Comparison of ENCODE assay signal across 8 cellular contexts in the genomic region with DNA sequence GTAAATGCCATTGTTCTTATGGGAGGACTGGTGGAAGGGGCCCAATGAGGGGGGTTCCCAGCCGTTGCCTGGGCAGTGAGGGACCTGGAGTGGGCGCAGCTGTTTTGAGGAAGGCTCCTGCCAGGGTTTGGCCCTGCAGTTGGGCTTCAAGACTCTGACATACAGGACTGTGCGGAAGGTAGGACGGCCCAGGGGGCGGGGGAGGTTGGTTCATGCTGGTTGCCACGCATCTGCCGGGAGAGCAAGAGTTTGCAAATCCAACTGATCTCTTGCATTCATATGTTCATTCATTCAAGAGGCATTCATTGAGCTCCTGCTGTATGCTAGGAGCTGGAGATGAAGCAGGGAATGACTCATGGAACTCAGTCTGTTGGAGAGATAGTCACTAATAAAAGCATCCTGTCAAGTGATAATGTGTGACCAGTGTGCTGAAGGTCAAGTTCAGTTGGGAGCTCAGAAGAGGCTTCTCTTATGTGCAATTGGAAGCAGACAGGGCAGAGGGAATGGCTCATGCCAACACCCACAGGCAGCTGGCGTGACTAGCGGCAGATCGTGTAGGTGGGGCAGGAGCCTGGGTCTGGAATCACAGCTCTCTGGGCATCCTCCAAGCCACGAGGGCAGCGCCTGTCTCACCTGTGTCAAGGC. TPM values are rescaled to one million over a fixed set of nuclear protein-coding genes. Genes with fewer than 3 reads are reported as not detected.
A peak's percentile ranks its signal among the peaks of the same experiment; 100 is the strongest.
DNase-seq lines count a peak whose midpoint lies in the region; ATAC-seq, FAIRE-seq and TF ChIP-seq lines count a peak whose summit lies in the region.

No MANE protein-coding gene starts in this region.

- H2AFZ ChIP-seq in neural progenitor cell (replicated peaks), result no peak overlapping the region

- peaks cover 22% of the 10 kb centered on the region for H3K4me1 ChIP-seq in endodermal cell (ENCODE audit: control insufficient read depth, insufficient read depth, low read length)
- H3K4me1 ChIP-seq in neural progenitor cell, result peaks cover 19% of the 10 kb centered on the region

- H3F3A ChIP-seq in neural progenitor cell (ENCODE audit: low read depth), result peaks cover 13% of the 10 kb centered on the region

- H3K27ac Mint-ChIP-seq in endodermal cell (peak overlapping the region; percentile 93), neural progenitor cell (peak overlapping the region; percentile 85)

- H3K36me3 Mint-ChIP-seq in endodermal cell (ENCODE audit: low read depth) (no peaks in the 10 kb centered on the region), neural progenitor cell (no peaks in the 10 kb centered on the region)

- H3K27me3 Mint-ChIP-seq in endodermal cell (ENCODE audit: insufficient read depth), result no peaks in the 10 kb centered on the region
- H3K27me3 Mint-ChIP-seq in neural progenitor cell (ENCODE audit: insufficient read depth, low read depth), result no peaks in the 10 kb centered on the region

- H3K4me1 Mint-ChIP-seq in endodermal cell, result peaks cover 28% of the 10 kb centered on the region
- peaks cover 36% of the 10 kb centered on the region for H3K4me1 Mint-ChIP-seq in neural progenitor cell

- H3K36me3 ChIP-seq in endodermal cell (ENCODE audit: control insufficient read depth, insufficient read depth, low read length) (no peaks in the 10 kb centered on the region), neural progenitor cell (no peaks in the 10 kb centered on the region)

- ATAC-seq in GM19324 (IDR thresholded peaks at IDR 0.05; ENCODE audit: low FRiP score, unreplicated experiment), result no peak

- no peak overlapping the region for H3K4me3 ChIP-seq in endodermal cell (ENCODE audit: low read length)
- H3K4me3 ChIP-seq in neural progenitor cell, result no peak overlapping the region

- peaks cover 16% of the 10 kb centered on the region for H4K20me1 ChIP-seq in neural progenitor cell (ENCODE audit: low read depth)

- peak; percentile 87 for DNase-seq in EL
- DNase-seq in NCI-H69 (lab: John Stamatoyannopoulos, UW), result peak; percentile 34
- peak; percentile 80 for DNase-seq in endodermal cell
- no peak for DNase-seq in neural progenitor cell (ENCODE audit: low spot score)
- no peak for DNase-seq in NCI-H1092 (lab: John Stamatoyannopoulos, UW)
- no peak for DNase-seq in NCI-H1436 (lab: John Stamatoyannopoulos, UW)
- no peak for DNase-seq in D721Med (ENCODE audit: insufficient read length, low spot score)

- H3K9me3 Mint-ChIP-seq in endodermal cell (no peaks in the 10 kb centered on the region), neural progenitor cell (no peaks in the 10 kb centered on the region)

- no peaks in the 10 kb centered on the region for H3K27me3 ChIP-seq in endodermal cell (ENCODE audit: control insufficient read depth, insufficient read depth, low read length, poor library complexity, severe bottlenecking)
- no peaks in the 10 kb centered on the region for H3K27me3 ChIP-seq in neural progenitor cell

- no peak for TF ChIP-seq CTCF in endodermal cell (conservative IDR thresholded peaks at IDR 0.05)
- no peak for TF ChIP-seq CTCF in neural progenitor cell (IDR thresholded peaks at IDR 0.05)
- TF ChIP-seq CTCF in D721Med (IDR thresholded peaks at IDR 0.05; ENCODE audit: insufficient read depth, missing control alignments), result no peak

- 83 to 88% methylated on average over 8 to 12 of the region's 12 CpGs for WGBS in endodermal cell (ENCODE audit: insufficient coverage in 1 of 2, insufficient read length in 1 of 2), 2 experiments

- no peak for FAIRE-seq in D721Med (lab: Jason Lieb, UNC)

- H3K79me2 ChIP-seq in neural progenitor cell (ENCODE audit: low read depth), result peaks cover 8% of the 10 kb centered on the region

- H3K27ac ChIP-seq in endodermal cell (ENCODE audit: low read depth, low read length) (no peak overlapping the region), neural progenitor cell (no peak overlapping the region)

- H3K9ac ChIP-seq in endodermal cell (ENCODE audit: extremely low read depth, low read length, poor library complexity, severe bottlenecking) (no peak overlapping the region), neural progenitor cell (no peak overlapping the region)

- H3K4me2 ChIP-seq in neural progenitor cell, result no peak overlapping the region

- no peak overlapping the region for H3K4me3 Mint-ChIP-seq in endodermal cell
- H3K4me3 Mint-ChIP-seq in neural progenitor cell, result no peak overlapping the region

- no peaks in the 10 kb centered on the region for H3K9me3 ChIP-seq in endodermal cell (ENCODE audit: control insufficient read depth, low read length)
- H3K9me3 ChIP-seq in neural progenitor cell (ENCODE audit: low read depth), result no peaks in the 10 kb centered on the region

RNA-seq across cellular contexts. Expression of gene SH2B3, which starts 7.8 kb away (rescaled TPM):
- total RNA-seq in endodermal cell (1 to 10 TPM; 6.8 to 6.9 TPM), neural progenitor cell (ENCODE audit: low replicate concordance) (2.8 and 5.7 TPM in 2 replicates)
- polyA plus RNA-seq in endodermal cell (2013, experiment 1 of 2), result 6.2 TPM
- polyA plus RNA-seq in endodermal cell (2013, experiment 2 of 2), result 5.0 TPM

RNA-seq across cellular contexts. Expression of gene PHETA1, which starts 44.7 kb away (rescaled TPM):
- total RNA-seq in endodermal cell (10 to 100 TPM; 15.0 to 19.2 TPM), neural progenitor cell (ENCODE audit: low replicate concordance) (1.5 and 12.8 TPM in 2 replicates)
- 11.7 TPM for polyA plus RNA-seq in endodermal cell (2013, experiment 1 of 2)
- polyA plus RNA-seq in endodermal cell (2013, experiment 2 of 2), result 11.6 TPM

Comparison
In these comparisons a context has a peak if more than half of its experiments do, and no peak if none do; other contexts are left out.
1. DNase-seq: peak in EL (single experiment), NCI-H69 (single experiment) and endodermal cell (single experiment); none in neural progenitor cell (single experiment), NCI-H1092 (single experiment), NCI-H1436 (single experiment) and D721Med (single experiment).